ENCODE assay signal across 27 cellular contexts in genomic region chr5:178548751-178549150, GRCh38. TPM values are rescaled to one million over a fixed set of nuclear protein-coding genes. Genes with fewer than 3 reads are reported as not detected.
DNase-seq lines count a peak whose midpoint lies in the region; ATAC-seq and TF ChIP-seq lines count a peak whose summit lies in the region.
"Had no signal": no experiment of that assay in that cellular context is flagged by ENCODE, and none has a peak within 500 bp of the region (broad histone marks: within the 10 kb centered on the region; RNA-seq: fewer than 3 reads in every experiment).

No MANE protein-coding gene starts in this region.

- in situ Hi-C loops in brain microvascular endothelial cell (cut with HindIII; ENCODE audit: low pct_ligation_motif_present, low sequenced_read_pairs) = no loop called here

- peak; percentile 41 for DNase-seq in MG63
- peak; percentile 22 for DNase-seq in brain microvascular endothelial cell
- DNase-seq in kidney tubule cell (ENCODE audit: low spot score) = peak; percentile 77
- DNase-seq in smooth muscle cell (lab: John Stamatoyannopoulos, UW; ENCODE audit: unreplicated experiment) = no peak
- no peak for DNase-seq in esophagus squamous epithelium (lab: John Stamatoyannopoulos, UW)
- DNase-seq in mucosa of descending colon = no peak
- DNase-seq: activated CD4-positive, alpha-beta T cell treated with anti-CD3 and anti-CD28 coated beads, Interleukin-2, amount 10 ng/mL, durations not matched to agents 7 days and 5 days; activated naive CD4-positive, alpha-beta T cell; activated T-cell treated with anti-CD3 and anti-CD28 coated beads, Interleukin-2, amount 50 U/mL, for 1 hour; body of pancreas; Caco-2; DND-41; GOT3; immature natural killer cell; left ventricle myocardium inferior; mesendoderm; NCI-H82; RPMI8226; stimulated activated CD4-positive, alpha-beta T cell treated with anti-CD3 and anti-CD28 coated beads, Interleukin-4, amount 100 ng/mL, for 4 hours; T1000; transverse colon; WERI-Rb-1 had no signal

- WGBS in smooth muscle cell (ENCODE audit: low lambda C conversion rate) = 59% methylated on average over 9 of the region's 9 CpGs
- WGBS in esophagus squamous epithelium, 2 donors = 63 to 79% methylated on average over 9 of the region's 9 CpGs

- no peaks in the 10 kb centered on the region for H3K27me3 ChIP-seq in MG63
- H3K27me3 ChIP-seq in brain microvascular endothelial cell (replicated peaks) = no peaks in the 10 kb centered on the region
- no peaks in the 10 kb centered on the region for H3K27me3 ChIP-seq in smooth muscle cell (ENCODE audit: low read depth)
- H3K27me3 ChIP-seq in esophagus squamous epithelium = peaks cover 0 to 32% (median 0%) of the 10 kb centered on the region in 4 donors
- H3K27me3 ChIP-seq: body of pancreas, neutrophil, SJSA1, transverse colon had no signal

- H3K27ac ChIP-seq in brain microvascular endothelial cell (no peak overlapping the region), smooth muscle cell (ENCODE audit: low read depth) (peak overlapping the region; percentile 52), esophagus squamous epithelium (no peak overlapping the region)
- H3K27ac ChIP-seq: body of pancreas, neutrophil, SJSA1, transverse colon, WERI-Rb-1 had no signal

- TF ChIP-seq POLR2A in esophagus squamous epithelium (IDR thresholded peaks at IDR 0.05) = no peak

- H3K9ac ChIP-seq in smooth muscle cell (ENCODE audit: low read depth) = no peak overlapping the region

- no peak overlapping the region for H2AFZ ChIP-seq in smooth muscle cell (ENCODE audit: low read depth)

- no peaks in the 10 kb centered on the region for H3F3A ChIP-seq in smooth muscle cell (ENCODE audit: low read depth)

- peak overlapping the region; percentile 48 for H3K4me2 ChIP-seq in smooth muscle cell

- H3K36me3 ChIP-seq in MG63 (peaks cover 25% of the 10 kb centered on the region), brain microvascular endothelial cell (replicated peaks) (no peaks in the 10 kb centered on the region), smooth muscle cell (ENCODE audit: low read depth) (no peaks in the 10 kb centered on the region), esophagus squamous epithelium (no peaks in the 10 kb centered on the region), mucosa of descending colon (ENCODE audit: low read depth) (no peaks in the 10 kb centered on the region)
- H3K36me3 ChIP-seq: left ventricle myocardium inferior, neutrophil, SJSA1, transverse colon, WERI-Rb-1 had no signal

- H3K4me3 ChIP-seq in MG63 (no peak overlapping the region), brain microvascular endothelial cell (ENCODE audit: low read depth, low read length) (no peak overlapping the region), smooth muscle cell (no peak overlapping the region), esophagus squamous epithelium (no peak overlapping the region), mucosa of descending colon (no peak overlapping the region)
- H3K4me3 ChIP-seq: body of pancreas, left ventricle myocardium inferior, SJSA1, transverse colon had no signal

- H3K79me2 ChIP-seq in smooth muscle cell (ENCODE audit: low read depth) = no peaks in the 10 kb centered on the region

- H3K4me1 ChIP-seq in smooth muscle cell (ENCODE audit: low read depth) (peaks cover 4% of the 10 kb centered on the region), esophagus squamous epithelium (no peaks in the 10 kb centered on the region), mucosa of descending colon (ENCODE audit: low read depth) (no peaks in the 10 kb centered on the region)
- H3K4me1 ChIP-seq: body of pancreas, Caco-2, SJSA1, transverse colon had no signal

- H4K20me1 ChIP-seq in smooth muscle cell (ENCODE audit: low read depth) = no peaks in the 10 kb centered on the region

- ATAC-seq in GM19035 (IDR thresholded peaks at IDR 0.05; ENCODE audit: unreplicated experiment) (no peak), mucosa of descending colon (no peak)
- ATAC-seq: body of pancreas had no signal

- TF ChIP-seq CTCF in brain microvascular endothelial cell (IDR thresholded peaks at IDR 0.05; ENCODE audit: low read depth, low read length, missing control alignments) (no peak), smooth muscle cell (IDR thresholded peaks at IDR 0.05; ENCODE audit: borderline replicate concordance, insufficient read depth, poor library complexity, severe bottlenecking) (no peak), esophagus squamous epithelium (IDR thresholded peaks at IDR 0.05) (no peak), mucosa of descending colon (IDR thresholded peaks at IDR 0.05) (no peak)

- H3K9me3 ChIP-seq in MG63 (no peaks in the 10 kb centered on the region), smooth muscle cell (replicated peaks; ENCODE audit: low read depth) (no peaks in the 10 kb centered on the region), esophagus squamous epithelium (no peaks in the 10 kb centered on the region), mucosa of descending colon (no peaks in the 10 kb centered on the region)
- H3K9me3 ChIP-seq: body of pancreas, Caco-2, left ventricle myocardium inferior, neutrophil, transverse colon had no signal

- intact Hi-C loops in esophagus squamous epithelium (cut with DNase I) (no loop called here), mucosa of descending colon (cut with DNase I, micrococcal nuclease) (no loop called here)

RNA-seq across cellular contexts. Expression of gene COL23A1, which starts 41.4 kb away (rescaled TPM):
- 89.5 and 107 TPM in 2 replicates for total RNA-seq in MG63 (2014; rRNA removed; shearing (Covaris generic); ENCODE audit: low replicate concordance)
- 5.3 and 8.1 TPM in 2 replicates for total RNA-seq in smooth muscle cell
- 24.0 and 27.4 TPM in 2 replicates for polyA plus RNA-seq in smooth muscle cell
- total RNA-seq in esophagus squamous epithelium = 1 to 10 TPM in 1 of 4 donors, under 1 TPM in 2, not detected in 1; 0.41 to 1.5 (median 0.44) TPM
- 1 to 10 TPM in 1 of 3 donors, under 1 TPM in 2; 0.17 to 2.7 (median 0.43) TPM for total RNA-seq in mucosa of descending colon
- total RNA-seq: body of pancreas, LHCN-M2, NCI-H460, SJSA1 had no signal

Comparison
In these comparisons a context has a peak if more than half of its experiments do, and no peak if none do; other contexts are left out.
1. DNase-seq: peak in MG63 (single experiment), brain microvascular endothelial cell (single experiment) and kidney tubule cell (single experiment); none in smooth muscle cell (single experiment), esophagus squamous epithelium (single experiment) and mucosa of descending colon (0 of 3).